18 cellular contexts compared by ENCODE assay signal in the genomic region with DNA sequence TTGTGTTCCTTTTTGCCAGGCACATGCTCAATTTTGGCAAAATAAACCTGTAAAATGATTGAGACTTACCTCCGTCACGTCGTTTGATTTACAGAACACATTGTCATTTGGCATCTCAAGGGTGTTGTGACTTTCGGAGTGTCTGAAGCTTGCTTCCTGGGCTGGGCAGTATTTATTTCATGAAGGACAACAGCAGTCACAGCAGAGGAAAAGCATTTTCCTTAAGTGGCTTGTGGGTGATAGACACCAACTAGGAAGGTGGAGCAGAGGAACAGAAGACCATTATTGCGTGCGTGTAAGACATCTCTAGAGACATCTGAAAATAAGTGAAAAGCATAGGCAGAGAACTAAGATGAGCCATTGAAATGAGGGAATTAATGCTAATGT.
"Had no signal": no experiment of that assay in that cellular context is flagged by ENCODE, and none has a peak within 500 bp of the region (broad histone marks: within the 10 kb centered on the region; RNA-seq: fewer than 3 reads in every experiment).

No MANE protein-coding gene starts in this region.

- H3K9me3 Mint-ChIP-seq: stimulated activated naive B cell treated with anti-CD40 and anti-IgM and Interleukin-4, amounts not matched to agents 10 μg/mL and 1 μg/mL and 100 μg/mL, for 72 hours had no signal

- H3K4me3 Mint-ChIP-seq: activated naive CD8-positive, alpha-beta T cell; stimulated activated naive B cell treated with anti-CD40 and anti-IgM and Interleukin-4, amounts not matched to agents 10 μg/mL and 1 μg/mL and 100 μg/mL, for 72 hours had no signal

- H3K9me3 ChIP-seq: gastrocnemius medialis, left ventricle myocardium inferior had no signal

- H3K27me3 ChIP-seq: gastrocnemius medialis had no signal

- DNase-seq: activated CD4-positive, alpha-beta T cell treated with anti-CD3 and anti-CD28 coated beads, Interleukin-2, amount 50 U/mL, for 4 hours; activated gamma-delta T cell treated with Interleukin-2 at 50 U/mL for 16 hours; cerebellar nuclear complex; cortex of kidney; gastrocnemius medialis; head of caudate nucleus; kidney; left ventricle myocardium inferior; mammary epithelial cell; nucleus accumbens; posterior cingulate gyrus; retina; stimulated activated naive B cell treated with anti-CD40 and anti-IgM and Interleukin-4, amounts not matched to agents 10 μg/mL and 1 μg/mL and 100 μg/mL, for 72 hours; SW 1271; T-helper 2 cell; WERI-Rb-1 had no signal

- H3K4me3 ChIP-seq: gastrocnemius medialis, left ventricle myocardium inferior had no signal

- FAIRE-seq: bronchial epithelial cell, kidney had no signal

- H3K36me3 ChIP-seq: gastrocnemius medialis, left ventricle myocardium inferior, WERI-Rb-1 had no signal

- ATAC-seq: gastrocnemius medialis; stimulated activated naive B cell treated with anti-CD40 and anti-IgM and Interleukin-4, amounts not matched to agents 10 μg/mL and 1 μg/mL and 100 μg/mL, for 72 hours had no signal

- H3K27ac ChIP-seq: gastrocnemius medialis, left ventricle myocardium inferior, WERI-Rb-1 had no signal

- H3K4me1 ChIP-seq: gastrocnemius medialis, left ventricle myocardium inferior had no signal

- H3K4me1 Mint-ChIP-seq: stimulated activated naive B cell treated with anti-CD40 and anti-IgM and Interleukin-4, amounts not matched to agents 10 μg/mL and 1 μg/mL and 100 μg/mL, for 72 hours had no signal

- H3K36me3 Mint-ChIP-seq: activated naive CD8-positive, alpha-beta T cell; stimulated activated naive B cell treated with anti-CD40 and anti-IgM and Interleukin-4, amounts not matched to agents 10 μg/mL and 1 μg/mL and 100 μg/mL, for 72 hours had no signal

- H3K27ac Mint-ChIP-seq: activated naive CD8-positive, alpha-beta T cell; stimulated activated naive B cell treated with anti-CD40 and anti-IgM and Interleukin-4, amounts not matched to agents 10 μg/mL and 1 μg/mL and 100 μg/mL, for 72 hours had no signal
